ENCODE assay signal across 1 cellular context in the genomic region with DNA sequence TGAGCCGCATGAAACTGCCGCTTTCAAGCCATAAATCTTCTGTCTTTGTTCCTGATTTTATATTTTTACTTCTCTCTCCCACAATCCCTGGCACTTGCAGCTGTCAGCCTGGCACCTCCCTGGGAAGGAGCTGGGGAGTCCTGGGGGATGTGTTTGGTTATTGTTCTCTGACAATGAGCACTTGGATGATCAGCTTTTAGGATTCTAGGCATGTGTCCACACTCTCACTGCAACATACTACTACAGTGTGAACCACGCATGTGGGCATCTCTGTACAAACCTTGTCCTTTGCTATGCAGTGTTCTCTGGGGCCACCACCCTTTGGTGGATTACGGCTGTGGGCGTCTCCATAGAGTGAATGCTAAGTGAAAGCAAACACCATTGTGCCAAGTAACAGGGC.
TF ChIP-seq lines count a peak whose summit lies in the region.

No MANE protein-coding gene starts in this region.

TF ChIP-seq in SK-N-SH treated with all-trans-retinoic acid at 6 μM for 48 hours, 23 proteins besides CTCF, POLR2A, EP300 and RAD21 (continued from another document):
- TF ChIP-seq, protein P1, sequence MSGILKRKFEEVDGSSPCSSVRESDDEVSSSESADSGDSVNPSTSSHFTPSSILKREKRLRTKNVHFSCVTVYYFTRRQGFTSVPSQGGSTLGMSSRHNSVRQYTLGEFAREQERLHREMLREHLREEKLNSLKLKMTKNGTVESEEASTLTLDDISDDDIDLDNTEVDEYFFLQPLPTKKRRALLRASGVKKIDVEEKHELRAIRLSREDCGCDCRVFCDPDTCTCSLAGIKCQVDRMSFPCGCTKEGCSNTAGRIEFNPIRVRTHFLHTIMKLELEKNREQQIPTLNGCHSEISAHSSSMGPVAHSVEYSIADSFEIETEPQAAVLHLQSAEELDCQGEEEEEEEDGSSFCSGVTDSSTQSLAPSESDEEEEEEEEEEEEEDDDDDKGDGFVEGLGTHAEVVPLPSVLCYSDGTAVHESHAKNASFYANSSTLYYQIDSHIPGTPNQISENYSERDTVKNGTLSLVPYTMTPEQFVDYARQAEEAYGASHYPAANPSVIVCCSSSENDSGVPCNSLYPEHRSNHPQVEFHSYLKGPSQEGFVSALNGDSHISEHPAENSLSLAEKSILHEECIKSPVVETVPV (CRISPR knock-in tag; IDR thresholded peaks at IDR 0.05): no peak
- TF ChIP-seq GLIS3 (CRISPR knock-in tag; IDR thresholded peaks at IDR 0.05) (no peak), BACH2 (CRISPR knock-in tag; IDR thresholded peaks at IDR 0.05; ENCODE audit: borderline replicate concordance) (no peak), CSDC2 (CRISPR knock-in tag; IDR thresholded peaks at IDR 0.05) (no peak), ZC3H10 (CRISPR knock-in tag; IDR thresholded peaks at IDR 0.05) (no peak), SNAI2 (CRISPR knock-in tag; IDR thresholded peaks at IDR 0.05) (no peak), ISL1 (CRISPR knock-in tag; IDR thresholded peaks at IDR 0.05) (no peak), ARNTL (CRISPR knock-in tag; IDR thresholded peaks at IDR 0.05; ENCODE audit: borderline replicate concordance, low read depth) (no peak), TCF4 (CRISPR knock-in tag; IDR thresholded peaks at IDR 0.05; ENCODE audit: borderline replicate concordance) (no peak), PPARA (CRISPR knock-in tag; IDR thresholded peaks at IDR 0.05; ENCODE audit: borderline replicate concordance) (no peak), ZNF8 (CRISPR knock-in tag; IDR thresholded peaks at IDR 0.05) (no peak)
- TF ChIP-seq, protein P2, sequence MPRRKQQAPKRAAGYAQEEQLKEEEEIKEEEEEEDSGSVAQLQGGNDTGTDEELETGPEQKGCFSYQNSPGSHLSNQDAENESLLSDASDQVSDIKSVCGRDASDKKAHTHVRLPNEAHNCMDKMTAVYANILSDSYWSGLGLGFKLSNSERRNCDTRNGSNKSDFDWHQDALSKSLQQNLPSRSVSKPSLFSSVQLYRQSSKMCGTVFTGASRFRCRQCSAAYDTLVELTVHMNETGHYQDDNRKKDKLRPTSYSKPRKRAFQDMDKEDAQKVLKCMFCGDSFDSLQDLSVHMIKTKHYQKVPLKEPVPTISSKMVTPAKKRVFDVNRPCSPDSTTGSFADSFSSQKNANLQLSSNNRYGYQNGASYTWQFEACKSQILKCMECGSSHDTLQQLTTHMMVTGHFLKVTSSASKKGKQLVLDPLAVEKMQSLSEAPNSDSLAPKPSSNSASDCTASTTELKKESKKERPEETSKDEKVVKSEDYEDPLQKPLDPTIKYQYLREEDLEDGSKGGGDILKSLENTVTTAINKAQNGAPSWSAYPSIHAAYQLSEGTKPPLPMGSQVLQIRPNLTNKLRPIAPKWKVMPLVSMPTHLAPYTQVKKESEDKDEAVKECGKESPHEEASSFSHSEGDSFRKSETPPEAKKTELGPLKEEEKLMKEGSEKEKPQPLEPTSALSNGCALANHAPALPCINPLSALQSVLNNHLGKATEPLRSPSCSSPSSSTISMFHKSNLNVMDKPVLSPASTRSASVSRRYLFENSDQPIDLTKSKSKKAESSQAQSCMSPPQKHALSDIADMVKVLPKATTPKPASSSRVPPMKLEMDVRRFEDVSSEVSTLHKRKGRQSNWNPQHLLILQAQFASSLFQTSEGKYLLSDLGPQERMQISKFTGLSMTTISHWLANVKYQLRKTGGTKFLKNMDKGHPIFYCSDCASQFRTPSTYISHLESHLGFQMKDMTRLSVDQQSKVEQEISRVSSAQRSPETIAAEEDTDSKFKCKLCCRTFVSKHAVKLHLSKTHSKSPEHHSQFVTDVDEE (CRISPR knock-in tag; IDR thresholded peaks at IDR 0.05): no peak
- TF ChIP-seq, protein P3, sequence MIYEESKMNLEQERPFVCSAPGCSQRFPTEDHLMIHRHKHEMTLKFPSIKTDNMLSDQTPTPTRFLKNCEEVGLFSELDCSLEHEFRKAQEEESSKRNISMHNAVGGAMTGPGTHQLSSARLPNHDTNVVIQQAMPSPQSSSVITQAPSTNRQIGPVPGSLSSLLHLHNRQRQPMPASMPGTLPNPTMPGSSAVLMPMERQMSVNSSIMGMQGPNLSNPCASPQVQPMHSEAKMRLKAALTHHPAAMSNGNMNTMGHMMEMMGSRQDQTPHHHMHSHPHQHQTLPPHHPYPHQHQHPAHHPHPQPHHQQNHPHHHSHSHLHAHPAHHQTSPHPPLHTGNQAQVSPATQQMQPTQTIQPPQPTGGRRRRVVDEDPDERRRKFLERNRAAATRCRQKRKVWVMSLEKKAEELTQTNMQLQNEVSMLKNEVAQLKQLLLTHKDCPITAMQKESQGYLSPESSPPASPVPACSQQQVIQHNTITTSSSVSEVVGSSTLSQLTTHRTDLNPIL (CRISPR knock-in tag; IDR thresholded peaks at IDR 0.05; ENCODE audit: low read depth): no peak
